1 cellular context compared by ENCODE assay signal in the genomic region with DNA sequence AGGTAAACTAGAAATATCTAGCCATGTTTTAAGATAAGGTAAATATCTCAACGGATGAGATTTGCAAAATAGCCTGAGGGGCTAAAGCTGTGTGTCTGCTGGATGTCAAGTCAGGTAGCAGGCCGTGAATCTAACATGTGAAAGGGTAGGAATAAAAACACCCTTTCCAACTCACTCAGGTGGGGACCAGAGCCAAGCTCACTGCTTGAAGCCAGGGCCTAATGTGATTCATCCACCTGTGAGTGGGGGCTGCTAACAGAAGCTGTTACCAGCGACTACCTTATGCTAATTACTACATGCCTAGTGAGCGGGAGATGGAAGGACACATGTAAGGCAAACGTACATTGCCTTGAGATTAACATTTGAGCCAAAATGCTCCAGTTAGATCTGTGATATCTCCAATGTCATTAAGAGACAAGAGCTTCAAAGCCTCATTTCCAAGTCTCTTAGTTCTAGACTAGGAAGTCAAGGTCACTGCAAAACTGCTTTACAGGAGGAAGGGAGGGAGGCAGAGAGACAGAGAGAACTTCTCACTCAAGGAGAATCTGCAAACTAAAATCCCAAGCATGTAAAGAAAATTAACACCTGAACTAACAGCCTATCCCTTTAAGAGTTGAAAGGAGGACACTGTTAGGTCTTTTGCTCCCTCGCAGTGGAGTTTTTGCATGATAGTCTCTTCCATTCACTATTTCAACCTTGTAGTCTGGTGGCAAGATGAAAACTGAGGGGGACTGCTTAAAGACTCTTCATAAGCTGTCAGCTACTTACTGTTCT.
TF ChIP-seq lines count a peak whose summit lies in the region.

No MANE protein-coding gene starts in this region.

TF ChIP-seq in IMR-90, 13 proteins besides CTCF, POLR2A, EP300 and RAD21 (continued from another document):
- TF ChIP-seq NFE2L2 (IDR thresholded peaks at IDR 0.05; ENCODE audit: low read depth, low read length), result no peak
- no peak for TF ChIP-seq MAZ (IDR thresholded peaks at IDR 0.05; ENCODE audit: borderline replicate concordance, low read depth, low read length)
- TF ChIP-seq, protein P1, sequence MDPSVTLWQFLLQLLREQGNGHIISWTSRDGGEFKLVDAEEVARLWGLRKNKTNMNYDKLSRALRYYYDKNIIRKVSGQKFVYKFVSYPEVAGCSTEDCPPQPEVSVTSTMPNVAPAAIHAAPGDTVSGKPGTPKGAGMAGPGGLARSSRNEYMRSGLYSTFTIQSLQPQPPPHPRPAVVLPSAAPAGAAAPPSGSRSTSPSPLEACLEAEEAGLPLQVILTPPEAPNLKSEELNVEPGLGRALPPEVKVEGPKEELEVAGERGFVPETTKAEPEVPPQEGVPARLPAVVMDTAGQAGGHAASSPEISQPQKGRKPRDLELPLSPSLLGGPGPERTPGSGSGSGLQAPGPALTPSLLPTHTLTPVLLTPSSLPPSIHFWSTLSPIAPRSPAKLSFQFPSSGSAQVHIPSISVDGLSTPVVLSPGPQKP (IDR thresholded peaks at IDR 0.05; ENCODE audit: borderline replicate concordance, low read depth, low read length), result no peak
- TF ChIP-seq RCOR1 (IDR thresholded peaks at IDR 0.05; ENCODE audit: insufficient replicate concordance, low read length), result no peak
- TF ChIP-seq BHLHE40 (IDR thresholded peaks at IDR 0.05; ENCODE audit: low read depth, low read length), result no peak
- TF ChIP-seq CEBPB (IDR thresholded peaks at IDR 0.05; ENCODE audit: low read depth, low read length), result no peak
- TF ChIP-seq MAFK (IDR thresholded peaks at IDR 0.05; ENCODE audit: low read depth, low read length), result no peak
- TF ChIP-seq SMC3 (IDR thresholded peaks at IDR 0.05; ENCODE audit: low read depth, low read length), result no peak
